ENCODE assay signal across 16 cellular contexts in the genomic region with DNA sequence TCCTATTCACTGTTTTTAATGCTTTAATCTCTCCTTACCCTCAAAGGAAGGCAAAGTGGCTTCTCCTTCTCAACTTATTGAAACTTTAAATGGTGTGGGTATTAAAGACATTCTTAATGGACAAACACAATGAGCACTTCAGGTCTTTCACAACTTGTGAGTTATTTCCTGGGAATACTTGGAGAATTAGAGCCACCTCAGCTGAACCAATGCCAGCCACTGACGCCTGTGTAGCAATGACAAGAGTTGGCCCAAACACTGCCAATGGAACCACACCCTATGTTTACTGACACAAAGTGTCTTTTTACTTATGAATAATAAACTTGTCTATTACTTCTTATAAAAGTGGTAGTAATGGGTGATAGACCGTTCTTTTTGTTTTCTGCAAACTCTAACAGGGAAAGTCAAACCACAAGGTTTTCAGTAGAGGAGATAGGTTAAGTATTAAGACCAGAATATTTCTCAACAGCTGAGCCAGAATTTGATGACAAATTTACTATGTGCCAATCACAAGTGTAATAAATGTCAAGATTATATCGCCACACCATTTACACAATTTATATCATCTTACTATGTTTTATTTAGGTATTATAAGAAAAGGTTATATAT. TPM values are rescaled to one million over a fixed set of nuclear protein-coding genes. Genes with fewer than 3 reads are reported as not detected.
A peak's percentile ranks its signal among the peaks of the same experiment; 100 is the strongest.
DNase-seq lines count a peak whose midpoint lies in the region; ATAC-seq and TF ChIP-seq lines count a peak whose summit lies in the region.
"Had no signal": no experiment of that assay in that cellular context is flagged by ENCODE, and none has a peak within 500 bp of the region (broad histone marks: within the 10 kb centered on the region; RNA-seq: fewer than 3 reads in every experiment).

No MANE protein-coding gene starts in this region.

- no peaks in the 10 kb centered on the region for H3K27me3 ChIP-seq in psoas muscle (ENCODE audit: insufficient read depth in 3 of 3, low read length in 2 of 3)
- H3K27me3 ChIP-seq: foreskin keratinocyte had no signal

- intact Hi-C loops in psoas muscle (cut with DNase I): no loop called here

- H3K27ac ChIP-seq in psoas muscle: no peak overlapping the region
- H3K27ac ChIP-seq: foreskin keratinocyte, KMS-11 had no signal

- H3K4me1 ChIP-seq in psoas muscle: no peaks in the 10 kb centered on the region

- DNase-seq in GM04504 (ENCODE audit: low read depth) (peak; percentile 33), RPMI7951 (ENCODE audit: low read depth) (peak; percentile 3), fibroblast of pulmonary artery (ENCODE audit: low read depth) (peak; percentile 76), psoas muscle (peak; percentile 57 to 81), NCI-H1105 (lab: John Stamatoyannopoulos, UW) (no peak), DMS 273 treated with DMSO at 0.1 percent for 48 hours (lab: John Stamatoyannopoulos, UW) (no peak)
- no peak for DNase-seq in activated CD8-positive, alpha-beta memory T cell treated with anti-CD3 and anti-CD28 coated beads, Interleukin-2, amount 50 U/mL, for 4 hours
- DNase-seq: DMS53; foreskin keratinocyte; NCI-H1694; NCI-H510A treated with DMSO at 0.1 percent for 48 hours; OCI-M1; stimulated activated CD4-positive, alpha-beta T cell treated with anti-CD3 and anti-CD28 coated beads, Interleukin-4, amount 100 ng/mL, for 24 hours; trophoblast cell had no signal

- no peak overlapping the region for H3K4me3 ChIP-seq in fibroblast of pulmonary artery (replicated peaks; ENCODE audit: low read depth, low read length)
- H3K4me3 ChIP-seq in psoas muscle: no peak overlapping the region

- 67 to 78% (median 71%) methylated on average over 3 of the region's 3 CpGs for WGBS in psoas muscle, 3 donors

- TF ChIP-seq CTCF in fibroblast of pulmonary artery (IDR thresholded peaks at IDR 0.05; ENCODE audit: low read length, missing control alignments) (no peak), psoas muscle (IDR thresholded peaks at IDR 0.05) (no peak)

- H3K36me3 ChIP-seq in psoas muscle (ENCODE audit: insufficient read depth in 1 of 2, low read depth in 1 of 2): peaks cover 0 to 17% of the 10 kb centered on the region in 2 donors

- ATAC-seq in psoas muscle: peak in 1 of 4 donors; percentile 42
- ATAC-seq in HG02571 (IDR thresholded peaks at IDR 0.05; ENCODE audit: unreplicated experiment): no peak
- ATAC-seq: foreskin keratinocyte had no signal

- no peaks in the 10 kb centered on the region for H3K9me3 ChIP-seq in psoas muscle

RNA-seq across cellular contexts. Expression of a gene that starts 12.5 kb away (rescaled TPM):
- 18.0 and 19.9 TPM in 2 replicates for total RNA-seq in RPMI7951 (2014; rRNA removed; shearing (Covaris generic))
- 1 to 10 TPM; 3.5 to 5.5 (median 4.9) TPM for total RNA-seq in psoas muscle
- polyA plus RNA-seq in psoas muscle: 10 to 100 TPM in 1 of 3 donors, 1 to 10 TPM in 2; 8.1 to 13.9 (median 8.5) TPM

RNA-seq across cellular contexts. Expression of a gene that starts 31.6 kb away (rescaled TPM):
- 35.1 and 40.3 TPM in 2 replicates for total RNA-seq in RPMI7951 (2014; rRNA removed; shearing (Covaris generic))
- 1 to 10 TPM; 3.5 to 6.8 (median 5.9) TPM for total RNA-seq in psoas muscle
- polyA plus RNA-seq in psoas muscle: 1 to 10 TPM; 2.9 to 6.4 (median 3.8) TPM

RNA-seq across cellular contexts. Expression of a gene that starts 31.7 kb away (rescaled TPM):
- 91.2 and 103 TPM in 2 replicates for total RNA-seq in RPMI7951 (2014; rRNA removed; shearing (Covaris generic))
- 10 to 100 TPM; 23.8 to 27.1 (median 25.5) TPM for total RNA-seq in psoas muscle
- 10 to 100 TPM; 28.2 to 49.6 (median 34.4) TPM for polyA plus RNA-seq in psoas muscle

Comparison
In these comparisons a context has a peak if more than half of its experiments do, and no peak if none do; other contexts are left out.
1. DNase-seq: peak in GM04504 (single experiment), RPMI7951 (single experiment), fibroblast of pulmonary artery (single experiment) and psoas muscle (2 of 2); none in activated CD8-positive, alpha-beta memory T cell treated with anti-CD3 and anti-CD28 coated beads, Interleukin-2, amount 50 U/mL, for 4 hours (single experiment), NCI-H1105 (single experiment) and DMS 273 treated with DMSO at 0.1 percent for 48 hours (single experiment).